In the genomic region with DNA sequence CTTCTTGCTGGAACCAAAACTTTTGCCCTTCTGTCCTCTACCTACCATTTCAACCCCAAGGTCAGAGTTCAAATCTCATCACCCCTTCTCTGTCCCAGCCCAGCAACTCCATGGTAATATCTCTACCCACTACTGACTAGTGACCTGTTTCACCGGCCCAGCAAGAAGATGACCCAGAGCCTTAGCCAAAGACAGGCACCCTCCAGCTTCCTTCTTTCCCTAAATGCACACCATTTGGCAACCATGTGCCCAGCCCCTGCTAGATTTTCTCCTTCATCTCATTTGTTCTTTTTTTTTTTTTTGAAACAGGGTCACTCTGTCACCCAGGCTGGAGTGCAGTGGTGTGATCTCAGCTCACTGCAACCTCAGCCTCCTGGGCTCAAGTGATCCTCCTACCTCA, we compare ENCODE assay signal across 10 cellular contexts. TPM values are rescaled to one million over a fixed set of nuclear protein-coding genes. Genes with fewer than 3 reads are reported as not detected.
DNase-seq lines count a peak whose midpoint lies in the region; ATAC-seq, FAIRE-seq and TF ChIP-seq lines count a peak whose summit lies in the region.
"Had no signal": no experiment of that assay in that cellular context is flagged by ENCODE, and none has a peak within 500 bp of the region (broad histone marks: within the 10 kb centered on the region; RNA-seq: fewer than 3 reads in every experiment).

No MANE protein-coding gene starts in this region.

- no peaks in the 10 kb centered on the region for H3K27me3 Mint-ChIP-seq in activated T-cell treated with anti-CD3 and anti-CD28 coated beads, Interleukin-2, amount 50 U/mL, for 24 hours
- no peaks in the 10 kb centered on the region for H3K27me3 Mint-ChIP-seq in activated CD8-positive, alpha-beta T cell treated with anti-CD3 and anti-CD28 coated beads, Interleukin-2, amount 10 ng/mL, durations not matched to agents 7 days and 5 days (ENCODE audit: low read depth)

- TF ChIP-seq CTCF in kidney (IDR thresholded peaks at IDR 0.05; ENCODE audit: borderline replicate concordance, extremely low read depth, insufficient read depth), result no peak
- no peak for TF ChIP-seq CTCF in foreskin fibroblast (IDR thresholded peaks at IDR 0.05; ENCODE audit: low read depth, low read length)

- peak overlapping the region; percentile 99 for H3K27ac Mint-ChIP-seq in activated T-cell treated with anti-CD3 and anti-CD28 coated beads, Interleukin-2, amount 50 U/mL, for 24 hours
- H3K27ac Mint-ChIP-seq in activated CD8-positive, alpha-beta T cell treated with anti-CD3 and anti-CD28 coated beads, Interleukin-2, amount 10 ng/mL, durations not matched to agents 7 days and 5 days, result peak overlapping the region; percentile 99

- H3K4me3 ChIP-seq in kidney (ENCODE audit: low read length in 2 of 2), result no peak overlapping the region
- no peak overlapping the region for H3K4me3 ChIP-seq in subcutaneous abdominal adipose tissue (ENCODE audit: low read depth in 1 of 5, low read length in 5 of 5)
- H3K4me3 ChIP-seq in foreskin fibroblast (ENCODE audit: low read depth in 1 of 2, low read length in 2 of 2), result no peak overlapping the region
- H3K4me3 ChIP-seq: prostate gland, SK-N-MC had no signal

- FAIRE-seq in kidney (lab: Jason Lieb, UNC), result no peak

- H3K4me1 ChIP-seq in kidney (ENCODE audit: control insufficient read depth in 1 of 2, insufficient read depth in 1 of 2, low read depth in 1 of 2, low read length in 2 of 2) (peaks cover 7 to 25% of the 10 kb centered on the region in 2 donors), subcutaneous abdominal adipose tissue (ENCODE audit: control insufficient read depth in 5 of 5, insufficient read depth in 5 of 5, low read length in 5 of 5) (peaks cover 6 to 72% (median 49%) of the 10 kb centered on the region in 5 donors)
- H3K4me1 ChIP-seq: prostate gland had no signal

- H3K9me3 ChIP-seq in kidney (ENCODE audit: control insufficient read depth in 1 of 2, low read length in 2 of 2) (no peaks in the 10 kb centered on the region), subcutaneous abdominal adipose tissue (ENCODE audit: control insufficient read depth in 5 of 5, low read length in 5 of 5) (no peaks in the 10 kb centered on the region)
- H3K9me3 ChIP-seq: prostate gland had no signal

- no peak overlapping the region for H3K4me3 Mint-ChIP-seq in activated T-cell treated with anti-CD3 and anti-CD28 coated beads, Interleukin-2, amount 50 U/mL, for 24 hours
- H3K4me3 Mint-ChIP-seq in activated CD8-positive, alpha-beta T cell treated with anti-CD3 and anti-CD28 coated beads, Interleukin-2, amount 10 ng/mL, durations not matched to agents 7 days and 5 days, result no peak overlapping the region

- peaks cover 4% of the 10 kb centered on the region for H3K36me3 Mint-ChIP-seq in activated T-cell treated with anti-CD3 and anti-CD28 coated beads, Interleukin-2, amount 50 U/mL, for 24 hours (ENCODE audit: low read depth)
- peaks cover 11% of the 10 kb centered on the region for H3K36me3 Mint-ChIP-seq in activated CD8-positive, alpha-beta T cell treated with anti-CD3 and anti-CD28 coated beads, Interleukin-2, amount 10 ng/mL, durations not matched to agents 7 days and 5 days (ENCODE audit: low read depth)

- POLR2A ChIA-PET in activated CD8-positive, alpha-beta T cell treated with anti-CD3 and anti-CD28 coated beads, Interleukin-2, amount 10 ng/mL, durations not matched to agents 7 days and 5 days (lab: Charles Lee), result interaction anchor here (1.0 to 1.7 kb wide), 2 partner anchors 13 to 15 kb away, joined by 4 read pairs; no protein-coding TSS in a partner anchor

- no peaks in the 10 kb centered on the region for H3K9me3 Mint-ChIP-seq in activated T-cell treated with anti-CD3 and anti-CD28 coated beads, Interleukin-2, amount 50 U/mL, for 24 hours
- H3K9me3 Mint-ChIP-seq in activated CD8-positive, alpha-beta T cell treated with anti-CD3 and anti-CD28 coated beads, Interleukin-2, amount 10 ng/mL, durations not matched to agents 7 days and 5 days (ENCODE audit: insufficient read depth), result no peaks in the 10 kb centered on the region

- intact Hi-C loops in kidney (cut with DNase I), result loop anchor here (10.0 kb wide), 1 partner anchor 47 kb away; no protein-coding TSS in a partner anchor

- H3K9ac ChIP-seq in kidney (ENCODE audit: low read length in 2 of 2) (no peak overlapping the region), subcutaneous abdominal adipose tissue (ENCODE audit: low read length in 5 of 5) (peak overlapping the region in 3 of 5 donors; percentile 16 to 60 (median 18))

- H3K27ac ChIP-seq in kidney (ENCODE audit: low read depth in 2 of 2, low read length in 2 of 2) (no peak overlapping the region), subcutaneous abdominal adipose tissue (ENCODE audit: low read depth, low read length) (peak overlapping the region; percentile 72)
- H3K27ac ChIP-seq: prostate gland had no signal

- DNase-seq in activated T-cell treated with anti-CD3 and anti-CD28 coated beads, Interleukin-2, amount 50 U/mL, for 24 hours, result no peak
- no peak for DNase-seq in activated T-cell treated with anti-CD3 and anti-CD28 coated beads, Interleukin-2, amount 50 U/mL, for 48 hours
- no peak for DNase-seq in activated CD8-positive, alpha-beta T cell treated with anti-CD3 and anti-CD28 coated beads, Interleukin-2, amount 10 ng/mL, durations not matched to agents 7 days and 5 days
- peak; percentile 4 for DNase-seq in kidney
- no peak for DNase-seq in foreskin fibroblast

- H3K36me3 ChIP-seq in kidney (ENCODE audit: control insufficient read depth in 1 of 2, insufficient read depth in 2 of 2, low read length in 2 of 2) (no peaks in the 10 kb centered on the region), subcutaneous abdominal adipose tissue (ENCODE audit: control insufficient read depth in 5 of 5, insufficient read depth in 5 of 5, low read length in 5 of 5) (peaks cover 0 to 3% (median 0%) of the 10 kb centered on the region in 5 donors)
- H3K36me3 ChIP-seq: prostate gland had no signal

- H3K4me1 Mint-ChIP-seq in activated T-cell treated with anti-CD3 and anti-CD28 coated beads, Interleukin-2, amount 50 U/mL, for 24 hours (ENCODE audit: low read depth), result peaks cover 64% of the 10 kb centered on the region
- peaks cover 66% of the 10 kb centered on the region for H3K4me1 Mint-ChIP-seq in activated CD8-positive, alpha-beta T cell treated with anti-CD3 and anti-CD28 coated beads, Interleukin-2, amount 10 ng/mL, durations not matched to agents 7 days and 5 days (ENCODE audit: low read depth)

- no peak for ATAC-seq in activated CD8-positive, alpha-beta T cell treated with anti-CD3 and anti-CD28 coated beads, Interleukin-2, amount 10 ng/mL, durations not matched to agents 7 days and 5 days
- ATAC-seq in HG02623 (IDR thresholded peaks at IDR 0.05; ENCODE audit: unreplicated experiment) (no peak), GM18873 (IDR thresholded peaks at IDR 0.05; ENCODE audit: low FRiP score, unreplicated experiment) (no peak)

- CTCF ChIA-PET in activated CD8-positive, alpha-beta T cell treated with anti-CD3 and anti-CD28 coated beads, Interleukin-2, amount 10 ng/mL, durations not matched to agents 7 days and 5 days (lab: Charles Lee), result interaction anchor here (1.0 to 2.9 kb wide), 3 partner anchors 12 to 57 kb away, joined by 3 to 30 read pairs (median 7); partner anchors contain the start of gene STARD10

- no peaks in the 10 kb centered on the region for H3K27me3 ChIP-seq in subcutaneous abdominal adipose tissue (ENCODE audit: control insufficient read depth in 5 of 5, insufficient read depth in 4 of 5, low read length in 5 of 5)

RNA-seq across cellular contexts. Expression of gene ARAP1, which starts 14.9 kb away (rescaled TPM):
- total RNA-seq in activated CD8-positive, alpha-beta T cell treated with anti-CD3 and anti-CD28 coated beads, Interleukin-2, amount 10 ng/mL, durations not matched to agents 7 days and 5 days, result 10 to 100 TPM; 84.3 to 89.6 TPM
- total RNA-seq in kidney, result 80.8 TPM
- polyA plus RNA-seq in kidney (ENCODE audit: insufficient read depth, low read depth, low replicate concordance), result 58.2 TPM

RNA-seq across cellular contexts. Expression of gene STARD10, which starts 56.5 kb away (rescaled TPM):
- total RNA-seq in activated CD8-positive, alpha-beta T cell treated with anti-CD3 and anti-CD28 coated beads, Interleukin-2, amount 10 ng/mL, durations not matched to agents 7 days and 5 days, result 1 to 10 TPM; 4.0 to 4.5 TPM
- 40.7 TPM for total RNA-seq in kidney
- 127 TPM for polyA plus RNA-seq in kidney (ENCODE audit: insufficient read depth, low read depth, low replicate concordance)

Comparison
In these comparisons a context has a peak if more than half of its experiments do, and no peak if none do; other contexts are left out.
1. H3K9ac ChIP-seq: peak in subcutaneous abdominal adipose tissue (3 of 5); none in kidney (0 of 2).